ENCODE assay signal across 21 cellular contexts in the genomic region with DNA sequence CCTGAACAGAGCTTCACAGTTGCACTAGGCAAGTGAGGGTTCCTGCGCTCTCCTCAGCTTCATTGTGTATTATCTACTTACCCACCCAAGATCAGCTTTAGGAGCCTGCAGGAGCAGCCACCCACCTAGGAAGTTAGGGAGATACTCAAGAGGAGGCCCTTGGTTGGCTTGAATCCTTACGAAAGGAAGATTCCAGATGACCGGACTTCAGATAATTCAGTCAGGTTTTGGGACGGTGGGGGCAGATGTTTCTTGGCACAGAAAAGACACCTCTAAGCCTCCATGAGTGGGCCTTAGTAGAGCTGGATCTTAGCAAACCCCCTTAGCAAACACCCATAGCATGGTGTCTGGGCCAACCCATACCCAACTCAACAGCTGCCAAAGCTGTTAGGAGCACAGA. TPM values are rescaled to one million over a fixed set of nuclear protein-coding genes. Genes with fewer than 3 reads are reported as not detected.
DNase-seq lines count a peak whose midpoint lies in the region; ATAC-seq and TF ChIP-seq lines count a peak whose summit lies in the region.
"Had no signal": no experiment of that assay in that cellular context is flagged by ENCODE, and none has a peak within 500 bp of the region (broad histone marks: within the 10 kb centered on the region; RNA-seq: fewer than 3 reads in every experiment).

No MANE protein-coding gene starts in this region.

- H3K27me3 ChIP-seq in CD4-positive, alpha-beta T cell (ENCODE audit: control insufficient read depth, insufficient read depth, low read length): no peaks in the 10 kb centered on the region
- H3K27me3 ChIP-seq in spleen (replicated peaks in 1 of 7) (no peaks in the 10 kb centered on the region), dorsolateral prefrontal cortex (no peaks in the 10 kb centered on the region)

- POLR2A ChIA-PET in activated CD8-positive, alpha-beta T cell treated with anti-CD3 and anti-CD28 coated beads, Interleukin-2, amount 10 ng/mL, durations not matched to agents 7 days and 5 days (lab: Charles Lee): interaction anchor here (0.6 to 2.1 kb wide), 4 partner anchors 14 to 68 kb away, joined by 3 to 10 read pairs (median 3); no protein-coding TSS in a partner anchor
- POLR2A ChIA-PET in activated CD8-positive, alpha-beta T cell treated with anti-CD3 and anti-CD28 coated beads for 36 hours (lab: Charles Lee): interaction anchor here (0.6 to 6.0 kb wide), 4 partner anchors 13 to 129 kb away, joined by 3 to 52 read pairs (median 3); partner anchors contain the start of gene PHAF1
- POLR2A ChIA-PET in CD4-positive, alpha-beta T cell (lab: Charles Lee): interaction anchor here (1.3 to 2.8 kb wide), 2 partner anchors 13 to 128 kb away, joined by 9 to 11 read pairs; no protein-coding TSS in a partner anchor

- intact Hi-C loops in activated CD8-positive, alpha-beta T cell treated with anti-CD3 and anti-CD28 coated beads for 36 hours (cut with micrococcal nuclease): no loop called here
- intact Hi-C loops in CD4-positive, alpha-beta T cell (cut with DNase I, micrococcal nuclease): no loop called here
- intact Hi-C loops in spleen (cut with DNase I; ENCODE audit: low total_unique reads): no loop called here
- intact Hi-C loops in dorsolateral prefrontal cortex (cut with DNase I): loop anchor here in 1 of 2 donors (10.0 kb wide), 1 partner anchor 132 kb away; no protein-coding TSS in a partner anchor
- intact Hi-C loops in activated CD4-positive, alpha-beta T cell treated with anti-CD3 and anti-CD28 coated beads, Interleukin-2, amount 10 ng/mL, durations not matched to agents 24 days and 14 days (cut with micrococcal nuclease): no loop called here

- H3K27ac ChIP-seq in CD4-positive, alpha-beta T cell (ENCODE audit: low read depth, low read length): no peak overlapping the region
- H3K27ac ChIP-seq in coronary artery: no peak overlapping the region
- H3K27ac ChIP-seq in spleen: no peak overlapping the region
- H3K27ac ChIP-seq in dorsolateral prefrontal cortex: no peak overlapping the region

- peaks cover 15 to 29% (median 24%) of the 10 kb centered on the region in 6 donors for H3K4me1 ChIP-seq in spleen

- peak; percentile 20 for DNase-seq in activated CD8-positive, alpha-beta T cell treated with anti-CD3 and anti-CD28 coated beads, Interleukin-2, amount 10 ng/mL, durations not matched to agents 7 days and 5 days
- no peak for DNase-seq in activated CD8-positive, alpha-beta T cell treated with anti-CD3 and anti-CD28 coated beads for 36 hours
- no peak for DNase-seq in CD4-positive, alpha-beta T cell
- DNase-seq in coronary artery (ENCODE audit: low spot score): peak; percentile 52
- DNase-seq in spleen: peak; percentile 12
- no peak for DNase-seq in dorsolateral prefrontal cortex
- no peak for DNase-seq in activated CD4-positive, alpha-beta T cell treated with anti-CD3 and anti-CD28 coated beads, Interleukin-2, amount 10 ng/mL, durations not matched to agents 24 days and 14 days
- DNase-seq in NCI-H2227 treated with DMSO at 0.1 percent for 48 hours (lab: John Stamatoyannopoulos, UW): no peak
- DNase-seq: 8988T, COR-L47, DMS 273 treated with DMSO at 0.1 percent for 48 hours, H9, KBM-7, MV-4-11, NCI-H187, NCI-H2107, NCI-H510A treated with DMSO at 0.1 percent for 48 hours, NCI-H82, PC-3, RPMI8226 had no signal

- no peak for TF ChIP-seq CTCF in activated CD8-positive, alpha-beta T cell treated with anti-CD3 and anti-CD28 coated beads for 36 hours (IDR thresholded peaks at IDR 0.05)
- no peak for TF ChIP-seq CTCF in CD4-positive, alpha-beta T cell (IDR thresholded peaks at IDR 0.05)
- TF ChIP-seq CTCF in coronary artery (IDR thresholded peaks at IDR 0.05) (no peak), spleen (IDR thresholded peaks at IDR 0.05 in 8 of 11, conservative IDR thresholded peaks at IDR 0.05 in 3 of 11) (no peak), dorsolateral prefrontal cortex (IDR thresholded peaks at IDR 0.05 in 54 of 56, conservative IDR thresholded peaks at IDR 0.05 in 2 of 56; ENCODE audit: low read depth in 1 of 56, partially characterized antibody in 56 of 56) (no peak)

- CTCF ChIA-PET in activated CD8-positive, alpha-beta T cell treated with anti-CD3 and anti-CD28 coated beads, Interleukin-2, amount 10 ng/mL, durations not matched to agents 7 days and 5 days (lab: Charles Lee): interaction anchor here (1.0 to 5.9 kb wide), 6 partner anchors 9 to 129 kb away, joined by 3 to 66 read pairs (median 5); no protein-coding TSS in a partner anchor
- CTCF ChIA-PET in activated CD8-positive, alpha-beta T cell treated with anti-CD3 and anti-CD28 coated beads for 36 hours (lab: Charles Lee): interaction anchor here (1.0 to 8.4 kb wide), 6 partner anchors 11 to 402 kb away, joined by 3 to 127 read pairs (median 3); no protein-coding TSS in a partner anchor
- CTCF ChIA-PET in CD4-positive, alpha-beta T cell (lab: Charles Lee): interaction anchor here (1.3 to 3.4 kb wide), 2 partner anchors 8 to 129 kb away, joined by 3 to 18 read pairs; no protein-coding TSS in a partner anchor

- TF ChIP-seq POLR2A in spleen (IDR thresholded peaks at IDR 0.05): no peak

- H3K27ac Mint-ChIP-seq in activated CD8-positive, alpha-beta T cell treated with anti-CD3 and anti-CD28 coated beads, Interleukin-2, amount 10 ng/mL, durations not matched to agents 7 days and 5 days: no peak overlapping the region
- H3K27ac Mint-ChIP-seq in activated CD8-positive, alpha-beta T cell treated with anti-CD3 and anti-CD28 coated beads for 36 hours: no peak overlapping the region
- peak overlapping the region; percentile 20 for H3K27ac Mint-ChIP-seq in CD4-positive, alpha-beta T cell
- H3K27ac Mint-ChIP-seq in activated CD4-positive, alpha-beta T cell treated with anti-CD3 and anti-CD28 coated beads, Interleukin-2, amount 10 ng/mL, durations not matched to agents 24 days and 14 days: no peak overlapping the region
- H3K27ac Mint-ChIP-seq: H9 had no signal

- peaks cover 0 to 6% (median 3%) of the 10 kb centered on the region in 6 donors for H3K36me3 ChIP-seq in spleen

- peaks cover 17% of the 10 kb centered on the region for H3K36me3 Mint-ChIP-seq in activated CD8-positive, alpha-beta T cell treated with anti-CD3 and anti-CD28 coated beads, Interleukin-2, amount 10 ng/mL, durations not matched to agents 7 days and 5 days (ENCODE audit: low read depth)
- peaks cover 14% of the 10 kb centered on the region for H3K36me3 Mint-ChIP-seq in activated CD8-positive, alpha-beta T cell treated with anti-CD3 and anti-CD28 coated beads for 36 hours (ENCODE audit: low read depth)
- H3K36me3 Mint-ChIP-seq in CD4-positive, alpha-beta T cell (ENCODE audit: low read depth): peaks cover 9% of the 10 kb centered on the region
- H3K36me3 Mint-ChIP-seq in activated CD4-positive, alpha-beta T cell treated with anti-CD3 and anti-CD28 coated beads, Interleukin-2, amount 10 ng/mL, durations not matched to agents 24 days and 14 days (ENCODE audit: low read depth): peaks cover 16% of the 10 kb centered on the region

- H3K27me3 Mint-ChIP-seq in activated CD8-positive, alpha-beta T cell treated with anti-CD3 and anti-CD28 coated beads, Interleukin-2, amount 10 ng/mL, durations not matched to agents 7 days and 5 days (ENCODE audit: low read depth): no peaks in the 10 kb centered on the region
- no peaks in the 10 kb centered on the region for H3K27me3 Mint-ChIP-seq in activated CD8-positive, alpha-beta T cell treated with anti-CD3 and anti-CD28 coated beads for 36 hours
- no peaks in the 10 kb centered on the region for H3K27me3 Mint-ChIP-seq in CD4-positive, alpha-beta T cell
- H3K27me3 Mint-ChIP-seq in activated CD4-positive, alpha-beta T cell treated with anti-CD3 and anti-CD28 coated beads, Interleukin-2, amount 10 ng/mL, durations not matched to agents 24 days and 14 days: no peaks in the 10 kb centered on the region

- H3K9me3 ChIP-seq in CD4-positive, alpha-beta T cell (ENCODE audit: control insufficient read depth, low read length): no peaks in the 10 kb centered on the region
- no peaks in the 10 kb centered on the region for H3K9me3 ChIP-seq in spleen

- H3K4me3 ChIP-seq in coronary artery: no peak overlapping the region
- H3K4me3 ChIP-seq in spleen: no peak overlapping the region
- no peak overlapping the region for H3K4me3 ChIP-seq in dorsolateral prefrontal cortex

- H3K4me1 Mint-ChIP-seq in activated CD8-positive, alpha-beta T cell treated with anti-CD3 and anti-CD28 coated beads, Interleukin-2, amount 10 ng/mL, durations not matched to agents 7 days and 5 days (ENCODE audit: low read depth): peaks cover 47% of the 10 kb centered on the region
- peaks cover 34% of the 10 kb centered on the region for H3K4me1 Mint-ChIP-seq in activated CD8-positive, alpha-beta T cell treated with anti-CD3 and anti-CD28 coated beads for 36 hours (ENCODE audit: low read depth)
- peaks cover 24% of the 10 kb centered on the region for H3K4me1 Mint-ChIP-seq in CD4-positive, alpha-beta T cell (ENCODE audit: low read depth)
- peaks cover 41% of the 10 kb centered on the region for H3K4me1 Mint-ChIP-seq in activated CD4-positive, alpha-beta T cell treated with anti-CD3 and anti-CD28 coated beads, Interleukin-2, amount 10 ng/mL, durations not matched to agents 24 days and 14 days

- no peak for ATAC-seq in activated CD8-positive, alpha-beta T cell treated with anti-CD3 and anti-CD28 coated beads, Interleukin-2, amount 10 ng/mL, durations not matched to agents 7 days and 5 days
- no peak for ATAC-seq in activated CD8-positive, alpha-beta T cell treated with anti-CD3 and anti-CD28 coated beads for 36 hours
- ATAC-seq in CD4-positive, alpha-beta T cell (ENCODE audit: poor library complexity): no peak
- ATAC-seq: HepG2, PC-3 had no signal

- no peaks in the 10 kb centered on the region for H3K9me3 Mint-ChIP-seq in activated CD8-positive, alpha-beta T cell treated with anti-CD3 and anti-CD28 coated beads, Interleukin-2, amount 10 ng/mL, durations not matched to agents 7 days and 5 days (ENCODE audit: insufficient read depth)
- no peaks in the 10 kb centered on the region for H3K9me3 Mint-ChIP-seq in activated CD8-positive, alpha-beta T cell treated with anti-CD3 and anti-CD28 coated beads for 36 hours
- H3K9me3 Mint-ChIP-seq in CD4-positive, alpha-beta T cell: no peaks in the 10 kb centered on the region
- no peaks in the 10 kb centered on the region for H3K9me3 Mint-ChIP-seq in activated CD4-positive, alpha-beta T cell treated with anti-CD3 and anti-CD28 coated beads, Interleukin-2, amount 10 ng/mL, durations not matched to agents 24 days and 14 days
- H3K9me3 Mint-ChIP-seq: H9 had no signal

- 85 to 98% (median 97%) methylated on average over 4 of the region's 4 CpGs for WGBS in spleen, 5 donors

- no peak overlapping the region for H3K4me3 Mint-ChIP-seq in activated CD8-positive, alpha-beta T cell treated with anti-CD3 and anti-CD28 coated beads, Interleukin-2, amount 10 ng/mL, durations not matched to agents 7 days and 5 days
- no peak overlapping the region for H3K4me3 Mint-ChIP-seq in activated CD8-positive, alpha-beta T cell treated with anti-CD3 and anti-CD28 coated beads for 36 hours
- H3K4me3 Mint-ChIP-seq in CD4-positive, alpha-beta T cell: peak overlapping the region; percentile 15
- H3K4me3 Mint-ChIP-seq in activated CD4-positive, alpha-beta T cell treated with anti-CD3 and anti-CD28 coated beads, Interleukin-2, amount 10 ng/mL, durations not matched to agents 24 days and 14 days: no peak overlapping the region

RNA-seq across cellular contexts. Expression of gene CBFB, which starts 2.4 kb away (rescaled TPM):
- 100 to 1,000 TPM; 235 to 241 TPM for total RNA-seq in activated CD8-positive, alpha-beta T cell treated with anti-CD3 and anti-CD28 coated beads, Interleukin-2, amount 10 ng/mL, durations not matched to agents 7 days and 5 days
- 100 to 1,000 TPM; 111 to 114 TPM for total RNA-seq in activated CD8-positive, alpha-beta T cell treated with anti-CD3 and anti-CD28 coated beads for 36 hours
- 10 to 100 TPM; 58.8 to 59.6 TPM for total RNA-seq in CD4-positive, alpha-beta T cell
- total RNA-seq in spleen: 10 to 100 TPM; 55.8 to 80.4 (median 58.6) TPM
- polyA plus RNA-seq in spleen: 10 to 100 TPM; 22.7 to 35.1 (median 29.1) TPM
- total RNA-seq in dorsolateral prefrontal cortex: 10 to 100 TPM; 16.0 to 71.3 (median 36.7) TPM
- 163 and 172 TPM in 2 replicates for total RNA-seq in activated CD4-positive, alpha-beta T cell treated with anti-CD3 and anti-CD28 coated beads, Interleukin-2, amount 10 ng/mL, durations not matched to agents 24 days and 14 days

RNA-seq across cellular contexts. Expression of gene CES4A, which starts 38.2 kb away (rescaled TPM):
- total RNA-seq in activated CD8-positive, alpha-beta T cell treated with anti-CD3 and anti-CD28 coated beads, Interleukin-2, amount 10 ng/mL, durations not matched to agents 7 days and 5 days: 10 to 100 TPM; 10.5 to 12.0 TPM
- total RNA-seq in activated CD8-positive, alpha-beta T cell treated with anti-CD3 and anti-CD28 coated beads for 36 hours: 1 to 10 TPM; 4.5 to 5.9 TPM
- total RNA-seq in CD4-positive, alpha-beta T cell: 10 to 100 TPM; 14.9 to 16.0 TPM
- total RNA-seq in spleen (1 to 10 TPM; 5.0 to 9.1 (median 6.3) TPM), dorsolateral prefrontal cortex (100 to 1,000 TPM in 75 of 120 experiments, 10 to 100 TPM in 45; 46.0 to 216 (median 110) TPM)
- polyA plus RNA-seq in spleen: 1 to 10 TPM; 5.3 to 9.9 (median 8.0) TPM
- total RNA-seq in activated CD4-positive, alpha-beta T cell treated with anti-CD3 and anti-CD28 coated beads, Interleukin-2, amount 10 ng/mL, durations not matched to agents 24 days and 14 days: 27.0 and 27.5 TPM in 2 replicates

Comparison
In these comparisons a context has a peak if more than half of its experiments do, and no peak if none do; other contexts are left out.
1. DNase-seq: peak in activated CD8-positive, alpha-beta T cell treated with anti-CD3 and anti-CD28 coated beads, Interleukin-2, amount 10 ng/mL, durations not matched to agents 7 days and 5 days (single experiment), coronary artery (single experiment) and spleen (single experiment); none in activated CD8-positive, alpha-beta T cell treated with anti-CD3 and anti-CD28 coated beads for 36 hours (single experiment), CD4-positive, alpha-beta T cell (0 of 10), dorsolateral prefrontal cortex (0 of 10), activated CD4-positive, alpha-beta T cell treated with anti-CD3 and anti-CD28 coated beads, Interleukin-2, amount 10 ng/mL, durations not matched to agents 24 days and 14 days (single experiment) and NCI-H2227 treated with DMSO at 0.1 percent for 48 hours (single experiment).